7 cellular contexts compared by ENCODE assay signal in the genomic region with DNA sequence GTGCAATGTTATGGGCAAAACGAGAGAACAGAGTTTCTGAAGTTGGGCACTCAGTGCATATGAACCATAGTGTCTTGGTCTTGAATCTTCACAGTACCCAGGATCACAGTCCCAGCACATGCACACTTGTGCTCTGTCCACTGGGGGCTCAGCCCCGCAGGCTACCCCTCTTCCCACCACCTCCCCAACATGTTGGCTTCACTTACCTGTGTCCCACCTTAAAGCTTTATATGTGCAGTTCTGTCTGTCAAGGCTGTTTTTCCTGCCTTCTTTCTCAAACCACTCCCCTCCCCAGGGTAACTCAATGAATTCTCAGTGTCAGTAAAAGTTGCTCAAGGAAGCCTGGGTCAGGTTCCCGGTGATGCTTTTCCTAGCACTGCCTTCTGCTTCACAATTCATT.
"Had no signal": no experiment of that assay in that cellular context is flagged by ENCODE, and none has a peak within 500 bp of the region (broad histone marks: within the 10 kb centered on the region; RNA-seq: fewer than 3 reads in every experiment).

No MANE protein-coding gene starts in this region.

- H3K27ac ChIP-seq: HL-60 had no signal

- DNase-seq: H9, HCEC 1CT, IMR-90, KG1 had no signal

- H3K9me3 Mint-ChIP-seq: GM23338, H9 had no signal

- H3K4me3 ChIP-seq: GM23338, K562 had no signal

- ATAC-seq: GM23338, K562 had no signal

- H3K27ac Mint-ChIP-seq: GM23338, H9 had no signal

- H3K4me1 Mint-ChIP-seq: H9 had no signal

- H3K4me3 Mint-ChIP-seq: GM23338, H9 had no signal

- H3K4me2 ChIP-seq: GM23338 had no signal
